26 cellular contexts compared by ENCODE assay signal in the genomic region with DNA sequence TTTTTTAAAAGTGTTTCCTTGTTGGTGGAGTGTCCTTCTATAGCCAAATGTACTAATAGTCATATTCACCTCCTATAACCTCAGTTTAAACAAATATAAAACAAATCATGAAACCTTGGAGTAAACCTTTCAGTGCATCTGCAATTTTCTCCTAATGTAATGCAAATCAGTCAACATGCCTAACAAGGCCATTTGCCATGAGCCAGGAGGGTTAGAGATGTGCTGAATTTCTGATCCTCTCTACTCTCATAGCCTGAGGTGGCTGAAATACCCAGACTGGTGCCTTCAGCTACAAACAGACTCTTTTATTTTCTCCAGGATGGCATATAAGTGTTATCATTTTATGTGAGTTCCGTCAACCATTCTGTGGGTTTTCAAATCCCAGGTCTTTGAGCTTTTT.
"Had no signal": no experiment of that assay in that cellular context is flagged by ENCODE, and none has a peak within 500 bp of the region (broad histone marks: within the 10 kb centered on the region; RNA-seq: fewer than 3 reads in every experiment).

No MANE protein-coding gene starts in this region.

- H3K4me3 ChIP-seq: coronary artery, dorsolateral prefrontal cortex, gastrocnemius medialis, heart left ventricle had no signal

- H3K36me3 ChIP-seq: brain microvascular endothelial cell, gastrocnemius medialis, heart left ventricle had no signal

- H3K27ac ChIP-seq: brain microvascular endothelial cell, coronary artery, dorsolateral prefrontal cortex, foreskin keratinocyte, gastrocnemius medialis, heart left ventricle had no signal

- H3K4me1 ChIP-seq: foreskin keratinocyte, gastrocnemius medialis, heart left ventricle had no signal

- DNase-seq: activated CD4-positive, alpha-beta memory T cell treated with anti-CD3 and anti-CD28 coated beads, Interleukin-2, amount 10 ng/mL, durations not matched to agents 7 days and 5 days; activated CD4-positive, alpha-beta T cell treated with anti-CD3 and anti-CD28 coated beads for 1 hour; activated CD4-positive, alpha-beta T cell treated with anti-CD3 and anti-CD28 coated beads for 4 hours; activated CD4-positive, alpha-beta T cell treated with anti-CD3 and anti-CD28 coated beads, Interleukin-2, amount 10 ng/mL, durations not matched to agents 7 days and 5 days; activated CD4-positive, alpha-beta T cell treated with anti-CD3 and anti-CD28 coated beads, Interleukin-2, amount 50 U/mL, for 4 hours; activated CD8-positive, alpha-beta memory T cell treated with anti-CD3 and anti-CD28 coated beads, Interleukin-2, amount 50 U/mL, for 48 hours; activated effector memory CD4-positive, alpha-beta T cell treated with Interleukin-2 at 50 U/mL for 16 hours; activated gamma-delta T cell treated with Interleukin-2 at 50 U/mL for 16 hours; activated naive CD4-positive, alpha-beta T cell treated with anti-CD3 and anti-CD28 coated beads, Interleukin-2, amount 50 U/mL, for 16 hours; activated naive CD4-positive, alpha-beta T cell treated with Interleukin-2 at 50 U/mL for 16 hours; activated T-cell treated with anti-CD3 and anti-CD28 coated beads for 4 hours; activated T-cell treated with anti-CD3 and anti-CD28 coated beads, Interleukin-2, amount 50 U/mL, for 24 hours; amniotic stem cell; anterior cingulate cortex; brain microvascular endothelial cell; dorsolateral prefrontal cortex; effector memory CD4-positive, alpha-beta T cell; endodermal cell; foreskin keratinocyte; gastrocnemius medialis; glutamatergic neuron; heart left ventricle; T-helper 2 cell had no signal

- H3K27me3 ChIP-seq: brain microvascular endothelial cell, dorsolateral prefrontal cortex, foreskin keratinocyte, gastrocnemius medialis, heart left ventricle had no signal

- H3K9me3 ChIP-seq: gastrocnemius medialis, heart left ventricle had no signal

- ATAC-seq: activated T-helper 17 cell treated with anti-CD3 and anti-CD28 coated beads, Interleukin-2, amount 50 U/mL, for 72 hours; esophagus mucosa; foreskin keratinocyte; gastrocnemius medialis; heart left ventricle had no signal
